35 cellular contexts compared by ENCODE assay signal in the genomic region with DNA sequence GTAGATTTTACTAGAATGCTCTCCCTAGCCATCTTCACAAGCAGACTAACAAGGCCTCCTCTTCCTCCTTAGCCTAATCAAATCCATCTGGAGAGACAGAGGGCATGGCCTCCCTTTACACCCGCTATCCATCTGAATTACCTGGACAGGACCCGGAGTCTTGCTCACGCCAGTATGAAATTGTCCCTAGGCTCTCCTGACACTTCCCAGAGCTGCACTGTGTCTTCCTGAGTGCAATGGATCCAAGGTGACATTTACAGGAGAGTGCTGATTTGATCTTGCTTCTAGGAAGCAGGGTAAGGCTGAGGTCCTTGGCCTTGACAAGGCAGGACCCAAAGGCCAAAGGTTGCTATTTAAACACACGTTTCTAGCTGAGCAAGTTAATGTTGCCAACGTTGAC.
"Had no signal": no experiment of that assay in that cellular context is flagged by ENCODE, and none has a peak within 500 bp of the region (broad histone marks: within the 10 kb centered on the region; RNA-seq: fewer than 3 reads in every experiment).

No MANE protein-coding gene starts in this region.

- FAIRE-seq: TTC549 had no signal

- DNase-seq: activated B cell treated with CpG ODN at 0.5 μM for 24 hours; activated CD4-positive, alpha-beta memory T cell treated with anti-CD3 and anti-CD28 coated beads for 36 hours; activated CD4-positive, alpha-beta T cell treated with anti-CD3 and anti-CD28 coated beads for 4 hours; activated CD4-positive, alpha-beta T cell treated with anti-CD3 and anti-CD28 coated beads, Interleukin-2, amount 10 ng/mL, durations not matched to agents 24 days and 14 days; activated CD4-positive, alpha-beta T cell treated with anti-CD3 and anti-CD28 coated beads, Interleukin-2, amount 50 U/mL, for 1 hour; activated CD4-positive, alpha-beta T cell treated with anti-CD3 and anti-CD28 coated beads, Interleukin-2, amount 50 U/mL, for 4 hours; activated CD4-positive, CD25-positive, alpha-beta regulatory T cell treated with anti-CD3 and anti-CD28 coated beads, Interleukin-2, amount 50 U/mL, for 72 hours; activated CD8-positive, alpha-beta memory T cell treated with anti-CD3 and anti-CD28 coated beads, Interleukin-2, amount 50 U/mL, for 48 hours; activated CD8-positive, alpha-beta T cell treated with anti-CD3 and anti-CD28 coated beads for 36 hours; activated effector memory CD4-positive, alpha-beta T cell treated with Interleukin-2 at 50 U/mL for 16 hours; activated gamma-delta T cell; activated naive CD4-positive, alpha-beta T cell treated with anti-CD3 and anti-CD28 coated beads, Interleukin-2, amount 10 ng/mL, durations not matched to agents 7 days and 5 days; activated naive CD4-positive, alpha-beta T cell treated with Interleukin-2 at 50 U/mL for 16 hours; activated naive CD8-positive, alpha-beta T cell treated with anti-CD3 and anti-CD28 coated beads, Interleukin-2, amount 10 ng/mL, durations not matched to agents 7 days and 5 days; activated naive CD8-positive, alpha-beta T cell treated with anti-CD3 and anti-CD28 coated beads, Interleukin-2, amount 50 U/mL, for 24 hours; activated T-cell treated with anti-CD3 and anti-CD28 coated beads, Interleukin-2, amount 50 U/mL, for 24 hours; activated T-cell treated with anti-CD3 and anti-CD28 coated beads, Interleukin-2, amount 50 U/mL, for 48 hours; amygdala; anterior cingulate cortex; caudate nucleus; cerebellar nuclear complex; T-helper 1 cell; T-helper 2 cell; T-helper 9 cell had no signal

- H3K27ac ChIP-seq: ascending aorta, cardiac muscle cell, VCaP had no signal

- H3K4me1 ChIP-seq: ascending aorta had no signal

- H3K36me3 ChIP-seq: ascending aorta, cardiac muscle cell had no signal

- H3K9me3 Mint-ChIP-seq: activated B cell treated with CpG ODN at 0.5 μM for 24 hours; activated CD4-positive, alpha-beta memory T cell treated with anti-CD3 and anti-CD28 coated beads for 36 hours; activated CD4-positive, alpha-beta T cell treated with anti-CD3 and anti-CD28 coated beads, Interleukin-2, amount 10 ng/mL, durations not matched to agents 24 days and 14 days; activated CD8-positive, alpha-beta T cell treated with anti-CD3 and anti-CD28 coated beads for 36 hours; activated naive CD4-positive, alpha-beta T cell treated with anti-CD3 and anti-CD28 coated beads, Interleukin-2, amount 10 ng/mL, durations not matched to agents 7 days and 5 days; activated naive CD4-positive, alpha-beta T cell treated with anti-CD3 and anti-CD28 coated beads, Interleukin-2, amount 50 U/mL, for 24 hours; activated naive CD8-positive, alpha-beta T cell treated with anti-CD3 and anti-CD28 coated beads, Interleukin-2, amount 10 ng/mL, durations not matched to agents 7 days and 5 days; activated naive CD8-positive, alpha-beta T cell treated with anti-CD3 and anti-CD28 coated beads, Interleukin-2, amount 50 U/mL, for 24 hours; activated T-cell treated with anti-CD3 and anti-CD28 coated beads, Interleukin-2, amount 50 U/mL, for 24 hours; activated T-helper 2 cell treated with anti-CD3 and anti-CD28 coated beads, Interferon-gamma antibody, Interleukin-2, Interleukin-4, amounts not matched to agents 10 μg/mL and 5 μg/mL and 100 μg/mL, durations not matched to agents 14 hours and 24 hours and 36 hours; brain; central memory CD8-positive, alpha-beta T cell; T-helper 1 cell treated with Interleukin-12 subunit alpha and Interleukin-12 subunit beta and Interleukin-4 antibody, amounts not matched to agents 30 μg/mL and 1 μg/mL, for 36 hours; T-helper 2 cell treated with Interferon-gamma antibody and Interleukin-4, amounts not matched to agents 5 μg/mL and 100 μg/mL, for 36 hours had no signal

- H3K4me3 ChIP-seq: ascending aorta, cardiac muscle cell had no signal

- H3K27me3 ChIP-seq: ascending aorta, cardiac muscle cell had no signal

- H3K27ac Mint-ChIP-seq: activated B cell treated with CpG ODN at 0.5 μM for 24 hours; activated CD4-positive, alpha-beta memory T cell treated with anti-CD3 and anti-CD28 coated beads for 36 hours; activated CD4-positive, alpha-beta T cell treated with anti-CD3 and anti-CD28 coated beads, Interleukin-2, amount 10 ng/mL, durations not matched to agents 24 days and 14 days; activated CD8-positive, alpha-beta T cell treated with anti-CD3 and anti-CD28 coated beads for 36 hours; activated naive CD4-positive, alpha-beta T cell treated with anti-CD3 and anti-CD28 coated beads, Interleukin-2, amount 10 ng/mL, durations not matched to agents 7 days and 5 days; activated naive CD4-positive, alpha-beta T cell treated with anti-CD3 and anti-CD28 coated beads, Interleukin-2, amount 50 U/mL, for 24 hours; activated naive CD8-positive, alpha-beta T cell; activated naive CD8-positive, alpha-beta T cell treated with anti-CD3 and anti-CD28 coated beads, Interleukin-2, amount 10 ng/mL, durations not matched to agents 7 days and 5 days; activated naive CD8-positive, alpha-beta T cell treated with anti-CD3 and anti-CD28 coated beads, Interleukin-2, amount 50 U/mL, for 24 hours; activated T-cell treated with anti-CD3 and anti-CD28 coated beads, Interleukin-2, amount 50 U/mL, for 24 hours; activated T-helper 2 cell treated with anti-CD3 and anti-CD28 coated beads, Interferon-gamma antibody, Interleukin-2, Interleukin-4, amounts not matched to agents 10 μg/mL and 5 μg/mL and 100 μg/mL, durations not matched to agents 14 hours and 24 hours and 36 hours; brain; T-helper 1 cell treated with Interleukin-12 subunit alpha and Interleukin-12 subunit beta and Interleukin-4 antibody, amounts not matched to agents 30 μg/mL and 1 μg/mL, for 36 hours; T-helper 2 cell treated with Interferon-gamma antibody and Interleukin-4, amounts not matched to agents 5 μg/mL and 100 μg/mL, for 36 hours had no signal

- H3K27me3 Mint-ChIP-seq: activated B cell treated with CpG ODN at 0.5 μM for 24 hours; activated CD4-positive, alpha-beta memory T cell treated with anti-CD3 and anti-CD28 coated beads for 36 hours; activated CD4-positive, alpha-beta T cell treated with anti-CD3 and anti-CD28 coated beads, Interleukin-2, amount 10 ng/mL, durations not matched to agents 24 days and 14 days; activated CD8-positive, alpha-beta T cell treated with anti-CD3 and anti-CD28 coated beads for 36 hours; activated naive CD4-positive, alpha-beta T cell treated with anti-CD3 and anti-CD28 coated beads, Interleukin-2, amount 10 ng/mL, durations not matched to agents 7 days and 5 days; activated naive CD4-positive, alpha-beta T cell treated with anti-CD3 and anti-CD28 coated beads, Interleukin-2, amount 50 U/mL, for 24 hours; activated naive CD8-positive, alpha-beta T cell; activated naive CD8-positive, alpha-beta T cell treated with anti-CD3 and anti-CD28 coated beads, Interleukin-2, amount 50 U/mL, for 24 hours; activated T-cell treated with anti-CD3 and anti-CD28 coated beads, Interleukin-2, amount 50 U/mL, for 24 hours; central memory CD8-positive, alpha-beta T cell had no signal

- H3K4me3 Mint-ChIP-seq: activated B cell treated with CpG ODN at 0.5 μM for 24 hours; activated CD4-positive, alpha-beta memory T cell treated with anti-CD3 and anti-CD28 coated beads for 36 hours; activated CD4-positive, alpha-beta T cell treated with anti-CD3 and anti-CD28 coated beads, Interleukin-2, amount 10 ng/mL, durations not matched to agents 24 days and 14 days; activated CD8-positive, alpha-beta T cell treated with anti-CD3 and anti-CD28 coated beads for 36 hours; activated naive CD4-positive, alpha-beta T cell treated with anti-CD3 and anti-CD28 coated beads, Interleukin-2, amount 10 ng/mL, durations not matched to agents 7 days and 5 days; activated naive CD4-positive, alpha-beta T cell treated with anti-CD3 and anti-CD28 coated beads, Interleukin-2, amount 50 U/mL, for 24 hours; activated naive CD8-positive, alpha-beta T cell; activated naive CD8-positive, alpha-beta T cell treated with anti-CD3 and anti-CD28 coated beads, Interleukin-2, amount 10 ng/mL, durations not matched to agents 7 days and 5 days; activated naive CD8-positive, alpha-beta T cell treated with anti-CD3 and anti-CD28 coated beads, Interleukin-2, amount 50 U/mL, for 24 hours; activated T-cell treated with anti-CD3 and anti-CD28 coated beads, Interleukin-2, amount 50 U/mL, for 24 hours; brain; central memory CD8-positive, alpha-beta T cell; T-helper 1 cell treated with Interleukin-12 subunit alpha and Interleukin-12 subunit beta and Interleukin-4 antibody, amounts not matched to agents 30 μg/mL and 1 μg/mL, for 36 hours; T-helper 2 cell treated with Interferon-gamma antibody and Interleukin-4, amounts not matched to agents 5 μg/mL and 100 μg/mL, for 36 hours had no signal

- H3K4me1 Mint-ChIP-seq: activated B cell treated with CpG ODN at 0.5 μM for 24 hours; activated CD4-positive, alpha-beta T cell treated with anti-CD3 and anti-CD28 coated beads, Interleukin-2, amount 10 ng/mL, durations not matched to agents 24 days and 14 days; activated naive CD4-positive, alpha-beta T cell treated with anti-CD3 and anti-CD28 coated beads, Interleukin-2, amount 10 ng/mL, durations not matched to agents 7 days and 5 days; activated naive CD8-positive, alpha-beta T cell treated with anti-CD3 and anti-CD28 coated beads, Interleukin-2, amount 10 ng/mL, durations not matched to agents 7 days and 5 days; activated naive CD8-positive, alpha-beta T cell treated with anti-CD3 and anti-CD28 coated beads, Interleukin-2, amount 50 U/mL, for 24 hours; central memory CD8-positive, alpha-beta T cell had no signal

- ATAC-seq: activated CD8-positive, alpha-beta T cell treated with anti-CD3 and anti-CD28 coated beads for 36 hours; activated naive CD8-positive, alpha-beta T cell treated with anti-CD3 and anti-CD28 coated beads, Interleukin-2, amount 50 U/mL, for 24 hours had no signal

- H3K36me3 Mint-ChIP-seq: activated CD4-positive, alpha-beta memory T cell treated with anti-CD3 and anti-CD28 coated beads for 36 hours; activated naive CD4-positive, alpha-beta T cell treated with anti-CD3 and anti-CD28 coated beads, Interleukin-2, amount 10 ng/mL, durations not matched to agents 7 days and 5 days; activated naive CD8-positive, alpha-beta T cell treated with anti-CD3 and anti-CD28 coated beads, Interleukin-2, amount 10 ng/mL, durations not matched to agents 7 days and 5 days; brain had no signal
